Comparison of ENCODE assay signal across 1 cellular context in the genomic region with DNA sequence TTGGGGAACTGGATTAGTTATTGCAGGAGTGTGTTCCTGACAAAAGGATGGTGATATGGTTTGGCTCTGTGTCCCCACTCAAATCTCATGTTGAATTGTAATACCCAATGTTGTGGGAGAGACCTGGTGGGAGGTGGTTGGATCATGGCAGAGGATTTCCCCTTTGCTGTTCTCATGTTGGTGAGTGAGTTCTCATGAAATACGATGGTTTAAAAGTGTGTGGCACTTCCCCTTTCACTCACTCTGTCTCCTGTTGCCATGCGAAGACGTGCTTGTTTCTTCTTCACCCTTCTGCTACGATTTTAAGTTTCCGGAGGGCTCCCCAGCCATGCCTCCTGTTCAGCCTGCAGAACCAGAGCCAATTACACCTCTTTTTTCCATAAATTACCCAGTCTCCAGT.
TF ChIP-seq lines count a peak whose summit lies in the region.

No MANE protein-coding gene starts in this region.

TF ChIP-seq in GM12878, 131 proteins besides CTCF, POLR2A, EP300 and RAD21 (continued from another document):
- TF ChIP-seq, protein P1, sequence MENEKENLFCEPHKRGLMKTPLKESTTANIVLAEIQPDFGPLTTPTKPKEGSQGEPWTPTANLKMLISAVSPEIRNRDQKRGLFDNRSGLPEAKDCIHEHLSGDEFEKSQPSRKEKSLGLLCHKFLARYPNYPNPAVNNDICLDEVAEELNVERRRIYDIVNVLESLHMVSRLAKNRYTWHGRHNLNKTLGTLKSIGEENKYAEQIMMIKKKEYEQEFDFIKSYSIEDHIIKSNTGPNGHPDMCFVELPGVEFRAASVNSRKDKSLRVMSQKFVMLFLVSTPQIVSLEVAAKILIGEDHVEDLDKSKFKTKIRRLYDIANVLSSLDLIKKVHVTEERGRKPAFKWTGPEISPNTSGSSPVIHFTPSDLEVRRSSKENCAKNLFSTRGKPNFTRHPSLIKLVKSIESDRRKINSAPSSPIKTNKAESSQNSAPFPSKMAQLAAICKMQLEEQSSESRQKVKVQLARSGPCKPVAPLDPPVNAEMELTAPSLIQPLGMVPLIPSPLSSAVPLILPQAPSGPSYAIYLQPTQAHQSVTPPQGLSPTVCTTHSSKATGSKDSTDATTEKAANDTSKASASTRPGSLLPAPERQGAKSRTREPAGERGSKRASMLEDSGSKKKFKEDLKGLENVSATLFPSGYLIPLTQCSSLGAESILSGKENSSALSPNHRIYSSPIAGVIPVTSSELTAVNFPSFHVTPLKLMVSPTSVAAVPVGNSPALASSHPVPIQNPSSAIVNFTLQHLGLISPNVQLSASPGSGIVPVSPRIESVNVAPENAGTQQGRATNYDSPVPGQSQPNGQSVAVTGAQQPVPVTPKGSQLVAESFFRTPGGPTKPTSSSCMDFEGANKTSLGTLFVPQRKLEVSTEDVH (IDR thresholded peaks at IDR 0.05; ENCODE audit: low read depth, partially characterized antibody): no peak
- TF ChIP-seq REST (IDR thresholded peaks at IDR 0.05; ENCODE audit: low read depth, low read length): no peak
- peak; percentile 71 for TF ChIP-seq NBN (IDR thresholded peaks at IDR 0.05)
- no peak for TF ChIP-seq MYB (IDR thresholded peaks at IDR 0.05; ENCODE audit: borderline replicate concordance, low read depth, low read length)
- TF ChIP-seq SREBF2 (IDR thresholded peaks at IDR 0.05; ENCODE audit: low read length): no peak
- no peak for TF ChIP-seq SP1 (IDR thresholded peaks at IDR 0.05; ENCODE audit: low read depth, low read length)
- TF ChIP-seq NR2C1 (IDR thresholded peaks at IDR 0.05): no peak
- no peak for TF ChIP-seq HDGF (IDR thresholded peaks at IDR 0.05)
- no peak for TF ChIP-seq SUZ12 (IDR thresholded peaks at IDR 0.05; ENCODE audit: unreplicated experiment)
- TF ChIP-seq RELB (IDR thresholded peaks at IDR 0.05; ENCODE audit: low read depth): peak; percentile 69; the same call in 1 of the 2 replicates
- no peak for TF ChIP-seq ZNF622 (IDR thresholded peaks at IDR 0.05)
- TF ChIP-seq IKZF2 (IDR thresholded peaks at IDR 0.05): peak; percentile 19 to 40; a peak in 2 of 4 replicates
- TF ChIP-seq MTA2 (IDR thresholded peaks at IDR 0.05; ENCODE audit: low read depth): no peak
- no peak for TF ChIP-seq RAD51 (IDR thresholded peaks at IDR 0.05)
- TF ChIP-seq SREBF1 (IDR thresholded peaks at IDR 0.05; ENCODE audit: low read length): no peak
- TF ChIP-seq RELA (IDR thresholded peaks at IDR 0.05; ENCODE audit: borderline replicate concordance, partially characterized antibody): no peak
- TF ChIP-seq PAX8 (IDR thresholded peaks at IDR 0.05): no peak
- no peak for TF ChIP-seq TCF12 (IDR thresholded peaks at IDR 0.05; ENCODE audit: low read depth, low read length)
- TF ChIP-seq ZBTB4 (CRISPR knock-in tag; IDR thresholded peaks at IDR 0.05): no peak
